ENCODE assay signal across 22 cellular contexts in the genomic region with DNA sequence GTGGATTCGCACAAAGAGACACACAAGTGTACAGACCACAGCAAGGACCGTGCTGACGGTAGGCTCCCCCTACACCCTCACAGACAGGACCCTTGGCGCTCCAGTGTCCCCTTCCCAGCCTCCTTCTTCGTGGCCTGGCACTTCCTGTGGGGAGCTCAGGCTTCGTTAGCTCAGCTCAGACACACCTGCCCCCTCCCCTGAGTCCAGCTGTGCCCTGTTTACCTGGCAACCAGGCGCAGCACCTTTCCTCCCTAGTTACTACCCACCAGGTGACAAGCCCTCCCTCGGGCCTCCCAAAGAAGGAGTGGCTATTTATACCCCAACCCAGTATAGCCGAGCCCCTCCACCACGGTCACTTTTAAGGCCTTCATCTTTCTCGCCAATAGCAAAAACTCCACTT. TPM values are rescaled to one million over a fixed set of nuclear protein-coding genes. Genes with fewer than 3 reads are reported as not detected.
DNase-seq lines count a peak whose midpoint lies in the region; ATAC-seq and TF ChIP-seq lines count a peak whose summit lies in the region.
"Had no signal": no experiment of that assay in that cellular context is flagged by ENCODE, and none has a peak within 500 bp of the region (broad histone marks: within the 10 kb centered on the region; RNA-seq: fewer than 3 reads in every experiment).

No MANE protein-coding gene starts in this region.

- peak overlapping the region; percentile 94 for H3K9ac ChIP-seq in neural cell (ENCODE audit: low read length)

- TF ChIP-seq CTCF in neural cell (IDR thresholded peaks at IDR 0.05; ENCODE audit: poor library complexity, severe bottlenecking): no peak

- H3K27ac ChIP-seq in angular gyrus (ENCODE audit: low read depth, low read length) (peak overlapping the region; percentile 79), neural cell (ENCODE audit: low read length) (peak overlapping the region; percentile 99)
- H3K27ac ChIP-seq: heart left ventricle, left lung, sigmoid colon had no signal

- peaks cover 11% of the 10 kb centered on the region for H3K36me3 ChIP-seq in neural cell (ENCODE audit: insufficient read depth, low read length)
- H3K36me3 ChIP-seq: HAP-1, heart left ventricle, left lung, sigmoid colon had no signal

- peaks cover 84% of the 10 kb centered on the region for H3K79me2 ChIP-seq in neural cell (replicated peaks; ENCODE audit: insufficient read depth, low read length)

- no peak for ATAC-seq in HG03469 (IDR thresholded peaks at IDR 0.05; ENCODE audit: unreplicated experiment)
- ATAC-seq: activated CD8-positive, alpha-beta T cell treated with anti-CD3 and anti-CD28 coated beads, Interleukin-2, amount 10 ng/mL, durations not matched to agents 7 days and 5 days; heart left ventricle; K562; left lung; natural killer cell treated with Interleukin-12 subunit alpha and Interleukin-12 subunit beta and Interleukin-15 and Interleukin-18, amount 100 ng/mL, for 72 hours had no signal

- peaks cover 6% of the 10 kb centered on the region for H3F3A ChIP-seq in neural cell (ENCODE audit: insufficient read depth, low read length, poor library complexity, severe bottlenecking)

- no peaks in the 10 kb centered on the region for H4K20me1 ChIP-seq in neural cell (ENCODE audit: insufficient read depth)

- no peaks in the 10 kb centered on the region for H3K9me2 ChIP-seq in neural cell (ENCODE audit: insufficient read depth, low read length)

- peak; percentile 32 for DNase-seq in DMS153 (lab: John Stamatoyannopoulos, UW)
- DNase-seq in NCI-H2081 (lab: John Stamatoyannopoulos, UW): peak; percentile 58 to 77
- DNase-seq in globus pallidus (ENCODE audit: low spot score): no peak
- no peak for DNase-seq in UCSD-AML1 (lab: John Stamatoyannopoulos, UW; ENCODE audit: unreplicated experiment)
- no peak for DNase-seq in NOMO-1 (lab: John Stamatoyannopoulos, UW; ENCODE audit: unreplicated experiment in 2 of 2)
- DNase-seq: activated CD8-positive, alpha-beta T cell treated with anti-CD3 and anti-CD28 coated beads, Interleukin-2, amount 10 ng/mL, durations not matched to agents 7 days and 5 days; activated gamma-delta T cell; GF-D8; heart left ventricle; left lung; MM.1S; NCI-H1436 treated with DMSO at 0.1 percent for 48 hours; NCI-H226; sigmoid colon had no signal

- H3K4me3 ChIP-seq in neural cell (ENCODE audit: low read length): peak overlapping the region; percentile 72
- H3K4me3 ChIP-seq: HAP-1, heart left ventricle, K562, left lung, sigmoid colon had no signal

- no peak for TF ChIP-seq EP300 in neural cell (conservative IDR thresholded peaks at IDR 0.05; ENCODE audit: poor library complexity, severe bottlenecking)

- no peaks in the 10 kb centered on the region for H3K9me3 ChIP-seq in neural cell (ENCODE audit: low read length)
- H3K9me3 ChIP-seq: HAP-1, heart left ventricle, left lung, sigmoid colon had no signal

- peak overlapping the region; percentile 17 for H3K4me2 ChIP-seq in neural cell (ENCODE audit: low read length)

- no peaks in the 10 kb centered on the region for H3K27me3 ChIP-seq in neural cell (ENCODE audit: insufficient read depth, low read depth, low read length)

- no peak overlapping the region for H2AFZ ChIP-seq in neural cell (ENCODE audit: low read depth, low read length)

- no peak for TF ChIP-seq RAD21 in neural cell (conservative IDR thresholded peaks at IDR 0.05)

TF ChIP-seq in neural cell, 6 proteins besides CTCF, POLR2A, EP300 and RAD21:
- no peak for TF ChIP-seq TAF1 (IDR thresholded peaks at IDR 0.05; ENCODE audit: low read depth)
- no peak for TF ChIP-seq SMC3 (conservative IDR thresholded peaks at IDR 0.05; ENCODE audit: poor library complexity)
- no peak for TF ChIP-seq MXI1 (conservative IDR thresholded peaks at IDR 0.05; ENCODE audit: poor library complexity, severe bottlenecking)
- TF ChIP-seq EZH2 (IDR thresholded peaks at IDR 0.05; ENCODE audit: borderline replicate concordance, insufficient read depth, low read length, poor library complexity, severe bottlenecking): no peak
- TF ChIP-seq POLR2AphosphoS5 (IDR thresholded peaks at IDR 0.05): no peak

RNA-seq across cellular contexts. Expression of gene CELF3, which starts 4.7 kb away (rescaled TPM):
- 89.0 and 137 TPM in 2 replicates for polyA plus RNA-seq in neural cell
- polyA minus RNA-seq in neural cell: 117 and 129 TPM in 2 replicates
- polyA plus RNA-seq: CD14-positive monocyte, heart left ventricle, K562 had no signal

RNA-seq across cellular contexts. Expression of gene RIIAD1, which starts 9.4 kb away (rescaled TPM):
- 23.5 and 23.6 TPM in 2 replicates for polyA plus RNA-seq in neural cell
- polyA minus RNA-seq in neural cell: 10.8 and 18.3 TPM in 2 replicates
- polyA plus RNA-seq: adipose tissue, CD14-positive monocyte, K562 had no signal

RNA-seq across cellular contexts. Expression of gene MRPL9, which starts 51.4 kb away (rescaled TPM):
- polyA plus RNA-seq in neural cell: 119 and 134 TPM in 2 replicates
- 61.6 and 66.3 TPM in 2 replicates for polyA minus RNA-seq in neural cell

Comparison
In these comparisons a context has a peak if more than half of its experiments do, and no peak if none do; other contexts are left out.
1. DNase-seq: peak in DMS153 (single experiment) and NCI-H2081 (2 of 2); none in globus pallidus (single experiment), UCSD-AML1 (single experiment) and NOMO-1 (0 of 2).